Comparison of ENCODE assay signal across 1 cellular context in the genomic region with DNA sequence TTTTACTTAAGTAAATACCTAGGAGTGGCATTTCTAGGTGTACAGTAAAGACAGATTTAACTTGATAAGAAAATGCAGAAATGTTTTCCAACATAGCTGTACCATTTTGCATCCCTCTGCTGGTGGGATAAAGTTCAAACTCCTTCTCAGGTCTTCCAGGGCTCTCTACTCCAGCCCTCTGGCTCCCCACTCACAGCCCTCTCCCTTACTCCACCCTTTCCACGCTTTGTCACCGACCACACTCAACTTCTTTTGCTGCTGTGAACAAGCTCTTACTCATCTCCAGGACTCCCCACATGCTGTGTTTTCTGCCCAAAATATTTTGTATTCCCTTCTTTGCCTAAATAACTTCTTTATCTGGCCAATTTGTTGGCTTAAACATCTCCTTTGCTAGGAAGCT.
TF ChIP-seq lines count a peak whose summit lies in the region.

No MANE protein-coding gene starts in this region.

TF ChIP-seq in IMR-90, 13 proteins besides CTCF, POLR2A, EP300 and RAD21 (continued from another document):
- TF ChIP-seq NFE2L2 (IDR thresholded peaks at IDR 0.05; ENCODE audit: low read depth, low read length): no peak
- TF ChIP-seq BHLHE40 (IDR thresholded peaks at IDR 0.05; ENCODE audit: low read depth, low read length): no peak
- TF ChIP-seq CEBPB (IDR thresholded peaks at IDR 0.05; ENCODE audit: low read depth, low read length): no peak
- no peak for TF ChIP-seq RCOR1 (IDR thresholded peaks at IDR 0.05; ENCODE audit: insufficient replicate concordance, low read length)
